ENCODE assay signal across 10 cellular contexts in the genomic region with DNA sequence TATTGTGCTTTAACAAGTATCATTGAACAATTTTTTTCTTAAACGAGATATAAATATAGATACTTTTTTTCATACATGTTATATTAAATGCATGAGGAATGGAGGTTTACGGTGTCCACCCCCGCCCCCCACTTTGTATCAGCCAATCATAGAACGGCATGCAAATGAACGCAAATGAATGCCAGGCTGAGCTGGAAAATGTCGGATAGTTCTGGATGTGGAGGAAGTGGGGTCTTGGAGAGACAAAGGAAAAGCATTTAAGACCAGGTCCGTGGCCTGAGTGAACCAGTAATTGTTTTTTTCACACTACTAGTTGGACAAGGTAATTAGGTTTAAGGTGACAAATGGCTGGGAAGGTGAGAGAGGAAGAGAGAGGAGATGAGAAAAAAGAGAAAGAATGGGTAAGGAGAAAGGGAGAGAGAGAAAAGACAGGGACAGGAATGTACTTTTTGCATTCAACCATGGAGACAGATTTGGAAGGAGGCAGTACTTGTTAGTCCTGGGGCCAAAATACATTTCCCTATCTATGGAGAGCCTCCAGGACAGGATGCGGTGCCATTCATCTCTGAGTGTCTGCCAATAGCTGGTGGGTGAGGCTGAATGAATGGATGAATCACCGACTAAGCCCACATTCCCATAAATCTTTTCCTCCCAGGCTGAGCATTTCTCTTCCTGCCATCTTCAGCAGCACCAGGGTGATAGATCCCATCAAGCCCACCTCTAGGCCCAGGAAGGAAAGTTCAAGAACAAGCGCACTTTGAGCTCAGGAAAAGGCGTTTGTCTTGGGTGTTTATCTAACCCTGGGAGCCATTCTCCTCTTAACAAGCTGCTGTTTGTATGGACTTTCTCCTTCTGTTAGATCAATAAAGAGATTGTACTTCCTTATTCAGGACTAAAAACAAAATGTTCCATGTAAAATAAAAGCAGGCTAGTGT. TPM values are rescaled to one million over a fixed set of nuclear protein-coding genes. Genes with fewer than 3 reads are reported as not detected.
DNase-seq lines count a peak whose midpoint lies in the region; ATAC-seq lines count a peak whose summit lies in the region.
"Had no signal": no experiment of that assay in that cellular context is flagged by ENCODE, and none has a peak within 500 bp of the region (broad histone marks: within the 10 kb centered on the region; RNA-seq: fewer than 3 reads in every experiment).

No MANE protein-coding gene starts in this region.

- H3K4me1 Mint-ChIP-seq in naive thymus-derived CD8-positive, alpha-beta T cell: peaks cover 8 to 38% (median 30%) of the 10 kb centered on the region in 4 donors

- H3K27ac ChIP-seq in duodenal mucosa (ENCODE audit: low read depth, low read length): peak overlapping the region; percentile 47

- H3K4me3 Mint-ChIP-seq in naive thymus-derived CD8-positive, alpha-beta T cell: peak overlapping the region in 9 of 10 donors; percentile 1 to 99 (median 94)

- peaks cover 2 to 20% (median 5%) of the 10 kb centered on the region in 5 donors for H3K27me3 Mint-ChIP-seq in naive thymus-derived CD8-positive, alpha-beta T cell

- H3K27me3 ChIP-seq in duodenal mucosa (ENCODE audit: control insufficient read depth in 1 of 2, insufficient read depth in 2 of 2, low read length in 2 of 2): no peaks in the 10 kb centered on the region

- H3K9ac ChIP-seq in duodenal mucosa (ENCODE audit: low read depth in 1 of 2, low read length in 2 of 2): no peak overlapping the region

- POLR2A ChIA-PET in naive thymus-derived CD8-positive, alpha-beta T cell (lab: Charles Lee): no interaction called here

- no peaks in the 10 kb centered on the region for H3K9me3 Mint-ChIP-seq in naive thymus-derived CD8-positive, alpha-beta T cell

- H3K4me3 ChIP-seq in duodenal mucosa (ENCODE audit: low read depth in 1 of 2, low read length in 2 of 2): peak overlapping the region; percentile 26 to 46

- peak overlapping the region in 9 of 10 donors; percentile 79 to 99 (median 98) for H3K27ac Mint-ChIP-seq in naive thymus-derived CD8-positive, alpha-beta T cell

- H3K9me3 ChIP-seq in duodenal mucosa (ENCODE audit: control insufficient read depth in 1 of 2, low read length in 2 of 2): no peaks in the 10 kb centered on the region

- ATAC-seq in naive thymus-derived CD8-positive, alpha-beta T cell: no peak
- ATAC-seq in HG03432 (IDR thresholded peaks at IDR 0.05; ENCODE audit: unreplicated experiment): no peak
- ATAC-seq in GM19452 (IDR thresholded peaks at IDR 0.05; ENCODE audit: unreplicated experiment): no peak
- ATAC-seq in GM18868 (IDR thresholded peaks at IDR 0.05; ENCODE audit: unreplicated experiment): no peak

- DNase-seq in EH (ENCODE audit: low read depth): peak; percentile 95
- DNase-seq in NCI-H69 (lab: John Stamatoyannopoulos, UW): peak; percentile 37
- no peak for DNase-seq in naive thymus-derived CD8-positive, alpha-beta T cell
- no peak for DNase-seq in iPS-NIHi11 (ENCODE audit: low spot score)
- DNase-seq: NCI-H2081 treated with DMSO at 0.1 percent for 48 hours; stimulated activated CD4-positive, alpha-beta T cell treated with anti-CD3 and anti-CD28 coated beads, Interleukin-2, amount 100 ng/mL, for 48 hours had no signal

- H3K36me3 Mint-ChIP-seq in naive thymus-derived CD8-positive, alpha-beta T cell: no peaks in the 10 kb centered on the region

- H3K4me1 ChIP-seq in duodenal mucosa (ENCODE audit: control insufficient read depth in 1 of 2, insufficient read depth in 2 of 2, low read length in 2 of 2): peaks cover 51 to 62% of the 10 kb centered on the region in 2 donors

- H3K36me3 ChIP-seq in duodenal mucosa (ENCODE audit: control insufficient read depth in 1 of 2, insufficient read depth in 2 of 2, low read length in 2 of 2): no peaks in the 10 kb centered on the region

RNA-seq across cellular contexts. Expression of a gene that starts 1.4 kb away (rescaled TPM):
- 10 to 100 TPM; 17.7 to 18.0 TPM for total RNA-seq in naive thymus-derived CD8-positive, alpha-beta T cell
- 10 to 100 TPM in 2 of 3 donors, 1 to 10 TPM in 1; 7.8 to 14.6 (median 12.5) TPM for polyA plus RNA-seq in naive thymus-derived CD8-positive, alpha-beta T cell

Comparison
In these comparisons a context has a peak if more than half of its experiments do, and no peak if none do; other contexts are left out.
1. DNase-seq: peak in EH (single experiment) and NCI-H69 (single experiment); none in naive thymus-derived CD8-positive, alpha-beta T cell (0 of 10) and iPS-NIHi11 (single experiment).